In the genomic region with DNA sequence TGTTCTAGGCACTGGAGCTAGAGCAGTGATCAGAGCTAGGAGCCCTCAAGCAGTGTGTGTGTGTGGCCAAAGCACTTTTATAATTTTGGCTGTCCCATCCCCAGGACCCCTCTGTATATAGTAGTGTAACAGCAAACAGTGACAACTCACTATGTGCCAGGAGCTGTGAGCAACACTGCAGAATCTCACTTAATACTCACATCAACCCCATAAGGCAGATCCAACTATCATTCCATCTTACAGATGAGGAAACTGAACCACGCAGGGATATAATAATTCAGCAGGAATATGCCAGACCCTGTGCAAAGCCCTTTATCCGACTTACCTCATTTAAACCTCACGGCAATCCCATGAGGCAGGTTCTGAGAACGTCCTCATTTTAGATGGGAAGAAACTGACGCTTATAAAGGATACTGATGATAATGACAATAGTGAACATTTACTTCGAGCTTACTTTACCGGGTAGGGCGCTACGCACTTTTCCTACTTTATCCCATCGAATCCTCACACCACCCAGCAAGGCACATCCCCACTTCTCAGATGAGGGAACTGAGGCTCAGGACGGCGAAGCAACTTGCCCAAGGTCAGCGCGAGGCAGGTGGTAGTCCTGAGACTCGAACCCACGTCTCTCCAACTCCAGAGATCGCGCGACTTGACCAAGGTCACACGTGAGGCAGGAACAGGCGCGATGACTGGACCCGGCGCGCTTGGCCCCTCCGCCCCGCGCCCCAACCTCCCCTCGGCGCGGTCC, we compare ENCODE assay signal across 7 cellular contexts. TPM values are rescaled to one million over a fixed set of nuclear protein-coding genes. Genes with fewer than 3 reads are reported as not detected.
A peak's percentile ranks its signal among the peaks of the same experiment; 100 is the strongest.
DNase-seq lines count a peak whose midpoint lies in the region; ATAC-seq lines count a peak whose summit lies in the region.

No MANE protein-coding gene starts in this region.

- H3K4me1 ChIP-seq in SJCRH30 (peaks cover 3% of the 10 kb centered on the region; the same call in 1 of the 2 replicates), ectodermal cell (ENCODE audit: control insufficient read depth, insufficient read depth, low read length) (peaks cover 5% of the 10 kb centered on the region), aorta (ENCODE audit: control insufficient read depth in 1 of 2, insufficient read depth in 2 of 2, low read length in 2 of 2) (peaks cover 5 to 10% of the 10 kb centered on the region in 2 donors)

- H3K9me3 ChIP-seq in SJCRH30 (replicated peaks) (no peaks in the 10 kb centered on the region), ectodermal cell (ENCODE audit: control insufficient read depth, low read length) (no peaks in the 10 kb centered on the region), aorta (ENCODE audit: control insufficient read depth, low read length) (no peaks in the 10 kb centered on the region)

- 20 to 24% methylated on average over 31 of the region's 31 CpGs for WGBS in ectodermal cell, 2 experiments
- 15 to 16% methylated on average over 29 to 31 of the region's 31 CpGs for WGBS in aorta, 2 donors

- intact Hi-C loops in aorta (cut with DNase I): no loop called here

- H3K27me3 ChIP-seq in SJCRH30: no peaks in the 10 kb centered on the region
- no peaks in the 10 kb centered on the region for H3K27me3 ChIP-seq in ectodermal cell (ENCODE audit: control insufficient read depth, insufficient read depth, low read length, poor library complexity, severe bottlenecking)
- no peaks in the 10 kb centered on the region for H3K27me3 ChIP-seq in aorta (ENCODE audit: control insufficient read depth in 1 of 2, insufficient read depth in 2 of 2, low read length in 1 of 2)

- ATAC-seq in HG03097 (IDR thresholded peaks at IDR 0.05; ENCODE audit: low FRiP score, unreplicated experiment) (peak; percentile 5), aorta (ENCODE audit: low FRiP score) (no peak), GM21786 (IDR thresholded peaks at IDR 0.05; ENCODE audit: unreplicated experiment) (no peak)

- no peaks in the 10 kb centered on the region; the same call in 1 of the 2 replicates for H3K36me3 ChIP-seq in SJCRH30
- H3K36me3 ChIP-seq in ectodermal cell (ENCODE audit: control insufficient read depth, insufficient read depth, low read length): no peaks in the 10 kb centered on the region
- H3K36me3 ChIP-seq in aorta (ENCODE audit: control insufficient read depth in 1 of 2, insufficient read depth in 2 of 2, low read length in 1 of 2): no peaks in the 10 kb centered on the region

- H3K27ac ChIP-seq in SJCRH30 (no peak overlapping the region), ectodermal cell (ENCODE audit: insufficient read depth, low read depth, low read length, poor library complexity, severe bottlenecking) (no peak overlapping the region), aorta (ENCODE audit: low read depth in 1 of 2, low read length in 2 of 2) (no peak overlapping the region)

- H3K4me3 ChIP-seq in GM08714 (ENCODE audit: low read length) (peak overlapping the region; percentile 99), SJCRH30 (peak overlapping the region; percentile 81), ectodermal cell (ENCODE audit: insufficient read depth, low read depth, low read length) (peak overlapping the region; percentile 86), aorta (ENCODE audit: low read length in 2 of 2) (peak overlapping the region; percentile 88 to 94)

- DNase-seq in SJCRH30 (peak; percentile 44), myocyte (ENCODE audit: low read depth) (peak; percentile 27), aorta (peak in 1 of 2 donors; percentile 54)

RNA-seq across cellular contexts. Expression of a gene that starts 0.7 kb away (rescaled TPM):
- 25.4 and 27.6 TPM in 2 replicates for total RNA-seq in SJCRH30 (2014; rRNA removed; shearing (Covaris generic))
- 33.6 TPM for polyA plus RNA-seq in ectodermal cell (2013, experiment 1 of 4)
- 35.3 TPM for polyA plus RNA-seq in ectodermal cell (2013, experiment 2 of 4)
- 25.9 TPM for polyA plus RNA-seq in ectodermal cell (2013, experiment 3 of 4)
- 25.4 TPM for polyA plus RNA-seq in ectodermal cell (2013, experiment 4 of 4)
- total RNA-seq in myocyte (18.9 and 20.8 TPM in 2 replicates), aorta (10 to 100 TPM; 47.4 to 52.6 TPM)
- 31.0 TPM for polyA plus RNA-seq in myocyte (2012)
- 10 to 100 TPM; 15.7 to 23.7 TPM for polyA plus RNA-seq in aorta
